In the genomic region with DNA sequence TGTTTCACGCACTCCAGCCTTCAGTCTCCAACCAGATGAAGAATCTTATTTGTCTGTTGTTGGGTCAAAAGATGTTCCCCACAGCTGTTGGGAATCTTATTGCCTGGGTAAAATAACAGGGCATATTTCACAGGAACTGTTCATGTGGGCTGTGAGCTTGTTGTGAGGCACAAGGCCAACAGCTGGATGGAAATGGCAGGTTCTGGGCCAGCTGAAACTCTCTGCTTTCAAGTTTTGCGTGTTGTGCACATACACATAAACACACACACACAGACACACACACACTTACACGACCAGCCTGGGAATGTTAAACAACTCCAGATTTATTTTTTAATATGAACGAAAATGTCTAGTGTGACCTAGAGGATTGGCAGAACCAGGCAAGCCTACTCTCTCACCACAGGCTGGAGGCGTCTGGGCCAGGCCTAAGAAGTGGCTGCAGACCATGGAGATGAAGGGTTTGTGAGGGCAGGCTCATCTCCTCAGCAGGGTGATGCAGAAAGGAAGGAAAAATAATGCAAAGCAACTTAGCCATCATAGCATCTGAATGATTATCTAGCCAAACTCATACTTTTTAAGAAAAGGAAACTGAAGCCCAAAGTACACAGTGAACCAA, we compare ENCODE assay signal across 16 cellular contexts.
A peak's percentile ranks its signal among the peaks of the same experiment; 100 is the strongest.
DNase-seq lines count a peak whose midpoint lies in the region; ATAC-seq, FAIRE-seq and TF ChIP-seq lines count a peak whose summit lies in the region.
"Had no signal": no experiment of that assay in that cellular context is flagged by ENCODE, and none has a peak within 500 bp of the region (broad histone marks: within the 10 kb centered on the region; RNA-seq: fewer than 3 reads in every experiment).

No MANE protein-coding gene starts in this region.

- H3K36me3 ChIP-seq in H1 (ENCODE audit: control insufficient read depth in 2 of 4, insufficient read depth in 4 of 4, low read length in 3 of 4), result no peaks in the 10 kb centered on the region
- H3K36me3 ChIP-seq in skeletal muscle satellite cell (ENCODE audit: insufficient read depth, low read length), result no peaks in the 10 kb centered on the region

- no peaks in the 10 kb centered on the region for H3K79me1 ChIP-seq in H1 (ENCODE audit: low read depth, low read length)

- CTCF ChIA-PET in H1 (lab: Charles Lee; ENCODE audit: partially characterized antibody), result no interaction called here

- no peak for FAIRE-seq in H1 (lab: Jason Lieb, UNC)

- no peak overlapping the region for H2BK5ac ChIP-seq in H1 (ENCODE audit: low read depth, low read length)

- no peak overlapping the region for H4K91ac ChIP-seq in H1 (replicated peaks; ENCODE audit: insufficient read length, low read length)

- 84% methylated on average over 5 of the region's 5 CpGs; no CpG with 5 or more reads in 1 of the 2 experiments for WGBS in H1 (ENCODE audit: extremely low coverage in 1 of 2, insufficient coverage in 1 of 2, insufficient read length in 1 of 2, insufficient replicate concordance in 2 of 2, low coverage in 1 of 2, low lambda C conversion rate in 2 of 2, missing lambda C conversion rate in 1 of 2), 2 experiments

- H3K9ac ChIP-seq in H1 (replicated peaks in 1 of 4; ENCODE audit: extremely low read depth in 1 of 4, low read depth in 3 of 4, low read length in 3 of 4), result no peak overlapping the region
- no peak overlapping the region for H3K9ac ChIP-seq in skeletal muscle satellite cell (ENCODE audit: low read depth, low read length)

- no peak overlapping the region for H2BK15ac ChIP-seq in H1 (ENCODE audit: low read length)

- TF ChIP-seq EP300 in H1 (IDR thresholded peaks at IDR 0.05; ENCODE audit: borderline replicate concordance in 1 of 2, low read depth in 2 of 2, low read length in 2 of 2), result no peak

- H3K4me2 ChIP-seq in H1 (ENCODE audit: insufficient read depth in 1 of 2, low read depth in 2 of 2, low read length in 2 of 2) (no peak overlapping the region), skeletal muscle satellite cell (ENCODE audit: low read length) (peak overlapping the region; percentile 53)

- ATAC-seq in GM18873 (IDR thresholded peaks at IDR 0.05; ENCODE audit: low FRiP score, unreplicated experiment), result no peak
- ATAC-seq: activated CD8-positive, alpha-beta memory T cell treated with anti-CD3 and anti-CD28 coated beads, Interleukin-2, amount 10 ng/mL, durations not matched to agents 7 days and 5 days; activated naive CD4-positive, alpha-beta T cell treated with anti-CD3 and anti-CD28 coated beads, Interleukin-2, amount 50 U/mL, for 72 hours had no signal

- TF ChIP-seq CTCF in H1 (IDR thresholded peaks at IDR 0.05; ENCODE audit: control extremely low read depth in 1 of 3, insufficient read depth in 1 of 3, low read depth in 1 of 3, low read length in 3 of 3), result no peak

- H3K4me3 ChIP-seq in H1 (ENCODE audit: extremely low read depth in 1 of 4, insufficient read depth in 2 of 4, low read depth in 3 of 4, low read length in 4 of 4) (no peak overlapping the region), skeletal muscle satellite cell (ENCODE audit: low read length) (no peak overlapping the region)

- no peak for TF ChIP-seq RAD21 in H1 (IDR thresholded peaks at IDR 0.05 in 1 of 2, conservative IDR thresholded peaks at IDR 0.05 in 1 of 2; ENCODE audit: low read depth in 2 of 2, low read length in 2 of 2)

- H2BK120ac ChIP-seq in H1 (replicated peaks; ENCODE audit: low read depth, low read length), result no peak overlapping the region

- H3K9me3 ChIP-seq in H1 (ENCODE audit: insufficient read depth in 2 of 2, low read depth in 1 of 2, low read length in 1 of 2) (no peaks in the 10 kb centered on the region), skeletal muscle satellite cell (replicated peaks; ENCODE audit: low read length) (no peaks in the 10 kb centered on the region)

- H2AFZ ChIP-seq in H1 (ENCODE audit: low read length), result no peak overlapping the region

- H3K27me3 ChIP-seq in H1 (replicated peaks in 1 of 4; ENCODE audit: control insufficient read depth in 3 of 4, extremely low read depth in 1 of 4, insufficient read depth in 3 of 4, low read length in 3 of 4), result no peaks in the 10 kb centered on the region
- no peaks in the 10 kb centered on the region for H3K27me3 ChIP-seq in skeletal muscle satellite cell (ENCODE audit: control insufficient read depth, insufficient read depth, low read length)

- no peaks in the 10 kb centered on the region for H3K23me2 ChIP-seq in H1 (ENCODE audit: low read depth, low read length)

- POLR2A ChIA-PET in H1 (lab: Charles Lee; ENCODE audit: partially characterized antibody), result no interaction called here

- no peaks in the 10 kb centered on the region for H3K79me2 ChIP-seq in H1 (ENCODE audit: control insufficient read depth in 1 of 2, insufficient read depth in 2 of 2, low read length in 2 of 2)

- peak; percentile 37 for DNase-seq in AG20443 (ENCODE audit: low spot score)
- no peak for DNase-seq in H1 (ENCODE audit: low read depth in 1 of 2, low spot score in 2 of 2)
- peak; percentile 46 for DNase-seq in left kidney (ENCODE audit: low read depth, low spot score)
- no peak for DNase-seq in COR-L47 (lab: John Stamatoyannopoulos, UW)
- no peak for DNase-seq in NCI-H2171 (lab: John Stamatoyannopoulos, UW)
- DNase-seq in NCI-H2196 (lab: John Stamatoyannopoulos, UW; ENCODE audit: unreplicated experiment), result no peak
- DNase-seq: activated CD8-positive, alpha-beta memory T cell treated with anti-CD3 and anti-CD28 coated beads, Interleukin-2, amount 10 ng/mL, durations not matched to agents 7 days and 5 days; AML-193; cerebellar nuclear complex; NCI-H2081 treated with DMSO at 0.1 percent for 48 hours; NK-92 treated with Interleukin-12 subunit alpha and Interleukin-12 subunit beta, amount 100 ng/mL, for 24 hours had no signal

- no peak overlapping the region for H3K23ac ChIP-seq in H1 (ENCODE audit: insufficient read length)

- H3K18ac ChIP-seq in H1 (ENCODE audit: extremely low read depth, low read length), result no peak overlapping the region

- H2BK12ac ChIP-seq in H1 (ENCODE audit: low read depth, low read length), result no peak overlapping the region; the same call in 1 of the 2 replicates

- no peaks in the 10 kb centered on the region; a peak in 1 of 7 replicates for H3K4me1 ChIP-seq in H1 (replicated peaks in 1 of 4; ENCODE audit: control insufficient read depth in 3 of 4, insufficient read depth in 4 of 4, low read length in 3 of 4)
- H3K4me1 ChIP-seq in skeletal muscle satellite cell (ENCODE audit: control insufficient read depth, insufficient read depth, low read length), result no peaks in the 10 kb centered on the region

- no peak overlapping the region for H3K27ac ChIP-seq in H1 (ENCODE audit: low read depth, low read length)
- H3K27ac ChIP-seq: epithelial cell of prostate, VCaP had no signal

- H3K14ac ChIP-seq in H1 (ENCODE audit: insufficient read length), result no peak overlapping the region

- no peak overlapping the region for H2AK5ac ChIP-seq in H1 (ENCODE audit: low read depth, low read length)

- H3K56ac ChIP-seq in H1 (replicated peaks; ENCODE audit: insufficient read length, low read depth, low read length), result no peak overlapping the region

- no peak for TF ChIP-seq POLR2A in H1 (IDR thresholded peaks at IDR 0.05; ENCODE audit: control extremely low read depth in 1 of 2, low read depth in 2 of 2, low read length in 2 of 2)

- H4K5ac ChIP-seq in H1 (ENCODE audit: insufficient read length, low read depth, low read length), result no peak overlapping the region

- no peak overlapping the region for H4K8ac ChIP-seq in H1 (ENCODE audit: extremely low read depth, insufficient read depth, low read length)

- no peaks in the 10 kb centered on the region for H4K20me1 ChIP-seq in H1 (replicated peaks in 1 of 2; ENCODE audit: control insufficient read depth in 1 of 2, insufficient read depth in 2 of 2, low read length in 2 of 2)

- no peak overlapping the region for H3K4ac ChIP-seq in H1 (replicated peaks; ENCODE audit: insufficient read length, low read depth, low read length)

- peak overlapping the region; percentile 57; the same call in 1 of the 2 replicates for H2BK20ac ChIP-seq in H1 (ENCODE audit: low read length)

TF ChIP-seq in H1, 55 proteins besides CTCF, POLR2A, EP300 and RAD21 (continues in another document):
- TF ChIP-seq SIX5 (IDR thresholded peaks at IDR 0.05; ENCODE audit: low read depth, low read length) (no peak), CREB1 (IDR thresholded peaks at IDR 0.05) (no peak), JUN (IDR thresholded peaks at IDR 0.05; ENCODE audit: low read depth, low read length) (no peak), RBBP5 (IDR thresholded peaks at IDR 0.05; ENCODE audit: borderline replicate concordance, low read depth, low read length) (no peak)

Comparison
In these comparisons a context has a peak if more than half of its experiments do, and no peak if none do; other contexts are left out.
1. DNase-seq: peak in AG20443 (single experiment) and left kidney (single experiment); none in H1 (0 of 2), COR-L47 (single experiment), NCI-H2171 (single experiment) and NCI-H2196 (single experiment).